In the genomic region with DNA sequence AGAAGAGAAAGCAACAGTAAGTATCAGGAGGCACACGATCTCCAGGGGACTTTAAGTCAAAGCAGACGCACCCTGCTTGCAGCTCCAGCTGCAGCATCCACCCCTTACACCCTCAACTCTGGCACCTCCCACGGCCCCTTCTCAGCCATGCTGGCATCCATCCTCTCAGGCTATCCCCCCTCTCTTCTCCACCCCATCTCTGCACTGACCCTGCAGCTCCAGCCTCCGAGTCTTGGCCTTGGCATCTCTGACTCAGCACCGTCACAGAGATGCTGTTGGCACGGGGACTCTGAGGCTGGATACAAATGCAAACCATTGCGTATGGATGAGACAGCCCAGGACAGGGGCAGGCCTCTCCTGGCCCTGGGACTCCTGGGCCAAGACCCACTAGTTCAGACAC, we compare ENCODE assay signal across 1 cellular context.
TF ChIP-seq lines count a peak whose summit lies in the region.

No MANE protein-coding gene starts in this region.

TF ChIP-seq in H1, 55 proteins besides CTCF, POLR2A, EP300 and RAD21:
- TF ChIP-seq KDM1A (IDR thresholded peaks at IDR 0.05; ENCODE audit: borderline replicate concordance, low read length): no peak
- TF ChIP-seq KDM4A (IDR thresholded peaks at IDR 0.05; ENCODE audit: low read depth, low read length, severe bottlenecking): no peak
- TF ChIP-seq FOSL1 (IDR thresholded peaks at IDR 0.05; ENCODE audit: insufficient read depth, low read depth, low read length): no peak
- TF ChIP-seq RXRA (IDR thresholded peaks at IDR 0.05; ENCODE audit: insufficient read depth, low read depth, low read length): no peak
- no peak for TF ChIP-seq GTF2F1 (IDR thresholded peaks at IDR 0.05; ENCODE audit: borderline replicate concordance, low read depth, low read length)
- TF ChIP-seq, protein P1, sequence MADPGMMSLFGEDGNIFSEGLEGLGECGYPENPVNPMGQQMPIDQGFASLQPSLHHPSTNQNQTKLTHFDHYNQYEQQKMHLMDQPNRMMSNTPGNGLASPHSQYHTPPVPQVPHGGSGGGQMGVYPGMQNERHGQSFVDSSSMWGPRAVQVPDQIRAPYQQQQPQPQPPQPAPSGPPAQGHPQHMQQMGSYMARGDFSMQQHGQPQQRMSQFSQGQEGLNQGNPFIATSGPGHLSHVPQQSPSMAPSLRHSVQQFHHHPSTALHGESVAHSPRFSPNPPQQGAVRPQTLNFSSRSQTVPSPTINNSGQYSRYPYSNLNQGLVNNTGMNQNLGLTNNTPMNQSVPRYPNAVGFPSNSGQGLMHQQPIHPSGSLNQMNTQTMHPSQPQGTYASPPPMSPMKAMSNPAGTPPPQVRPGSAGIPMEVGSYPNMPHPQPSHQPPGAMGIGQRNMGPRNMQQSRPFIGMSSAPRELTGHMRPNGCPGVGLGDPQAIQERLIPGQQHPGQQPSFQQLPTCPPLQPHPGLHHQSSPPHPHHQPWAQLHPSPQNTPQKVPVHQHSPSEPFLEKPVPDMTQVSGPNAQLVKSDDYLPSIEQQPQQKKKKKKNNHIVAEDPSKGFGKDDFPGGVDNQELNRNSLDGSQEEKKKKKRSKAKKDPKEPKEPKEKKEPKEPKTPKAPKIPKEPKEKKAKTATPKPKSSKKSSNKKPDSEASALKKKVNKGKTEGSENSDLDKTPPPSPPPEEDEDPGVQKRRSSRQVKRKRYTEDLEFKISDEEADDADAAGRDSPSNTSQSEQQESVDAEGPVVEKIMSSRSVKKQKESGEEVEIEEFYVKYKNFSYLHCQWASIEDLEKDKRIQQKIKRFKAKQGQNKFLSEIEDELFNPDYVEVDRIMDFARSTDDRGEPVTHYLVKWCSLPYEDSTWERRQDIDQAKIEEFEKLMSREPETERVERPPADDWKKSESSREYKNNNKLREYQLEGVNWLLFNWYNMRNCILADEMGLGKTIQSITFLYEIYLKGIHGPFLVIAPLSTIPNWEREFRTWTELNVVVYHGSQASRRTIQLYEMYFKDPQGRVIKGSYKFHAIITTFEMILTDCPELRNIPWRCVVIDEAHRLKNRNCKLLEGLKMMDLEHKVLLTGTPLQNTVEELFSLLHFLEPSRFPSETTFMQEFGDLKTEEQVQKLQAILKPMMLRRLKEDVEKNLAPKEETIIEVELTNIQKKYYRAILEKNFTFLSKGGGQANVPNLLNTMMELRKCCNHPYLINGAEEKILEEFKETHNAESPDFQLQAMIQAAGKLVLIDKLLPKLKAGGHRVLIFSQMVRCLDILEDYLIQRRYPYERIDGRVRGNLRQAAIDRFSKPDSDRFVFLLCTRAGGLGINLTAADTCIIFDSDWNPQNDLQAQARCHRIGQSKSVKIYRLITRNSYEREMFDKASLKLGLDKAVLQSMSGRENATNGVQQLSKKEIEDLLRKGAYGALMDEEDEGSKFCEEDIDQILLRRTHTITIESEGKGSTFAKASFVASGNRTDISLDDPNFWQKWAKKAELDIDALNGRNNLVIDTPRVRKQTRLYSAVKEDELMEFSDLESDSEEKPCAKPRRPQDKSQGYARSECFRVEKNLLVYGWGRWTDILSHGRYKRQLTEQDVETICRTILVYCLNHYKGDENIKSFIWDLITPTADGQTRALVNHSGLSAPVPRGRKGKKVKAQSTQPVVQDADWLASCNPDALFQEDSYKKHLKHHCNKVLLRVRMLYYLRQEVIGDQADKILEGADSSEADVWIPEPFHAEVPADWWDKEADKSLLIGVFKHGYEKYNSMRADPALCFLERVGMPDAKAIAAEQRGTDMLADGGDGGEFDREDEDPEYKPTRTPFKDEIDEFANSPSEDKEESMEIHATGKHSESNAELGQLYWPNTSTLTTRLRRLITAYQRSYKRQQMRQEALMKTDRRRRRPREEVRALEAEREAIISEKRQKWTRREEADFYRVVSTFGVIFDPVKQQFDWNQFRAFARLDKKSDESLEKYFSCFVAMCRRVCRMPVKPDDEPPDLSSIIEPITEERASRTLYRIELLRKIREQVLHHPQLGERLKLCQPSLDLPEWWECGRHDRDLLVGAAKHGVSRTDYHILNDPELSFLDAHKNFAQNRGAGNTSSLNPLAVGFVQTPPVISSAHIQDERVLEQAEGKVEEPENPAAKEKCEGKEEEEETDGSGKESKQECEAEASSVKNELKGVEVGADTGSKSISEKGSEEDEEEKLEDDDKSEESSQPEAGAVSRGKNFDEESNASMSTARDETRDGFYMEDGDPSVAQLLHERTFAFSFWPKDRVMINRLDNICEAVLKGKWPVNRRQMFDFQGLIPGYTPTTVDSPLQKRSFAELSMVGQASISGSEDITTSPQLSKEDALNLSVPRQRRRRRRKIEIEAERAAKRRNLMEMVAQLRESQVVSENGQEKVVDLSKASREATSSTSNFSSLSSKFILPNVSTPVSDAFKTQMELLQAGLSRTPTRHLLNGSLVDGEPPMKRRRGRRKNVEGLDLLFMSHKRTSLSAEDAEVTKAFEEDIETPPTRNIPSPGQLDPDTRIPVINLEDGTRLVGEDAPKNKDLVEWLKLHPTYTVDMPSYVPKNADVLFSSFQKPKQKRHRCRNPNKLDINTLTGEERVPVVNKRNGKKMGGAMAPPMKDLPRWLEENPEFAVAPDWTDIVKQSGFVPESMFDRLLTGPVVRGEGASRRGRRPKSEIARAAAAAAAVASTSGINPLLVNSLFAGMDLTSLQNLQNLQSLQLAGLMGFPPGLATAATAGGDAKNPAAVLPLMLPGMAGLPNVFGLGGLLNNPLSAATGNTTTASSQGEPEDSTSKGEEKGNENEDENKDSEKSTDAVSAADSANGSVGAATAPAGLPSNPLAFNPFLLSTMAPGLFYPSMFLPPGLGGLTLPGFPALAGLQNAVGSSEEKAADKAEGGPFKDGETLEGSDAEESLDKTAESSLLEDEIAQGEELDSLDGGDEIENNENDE (IDR thresholded peaks at IDR 0.05; ENCODE audit: insufficient replicate concordance, low read length): no peak
- no peak for TF ChIP-seq SUZ12 (IDR thresholded peaks at IDR 0.05; ENCODE audit: low read length)
- no peak for TF ChIP-seq SIN3A (conservative IDR thresholded peaks at IDR 0.05 in 1 of 2, IDR thresholded peaks at IDR 0.05 in 1 of 2; ENCODE audit: low read depth in 1 of 2, low read length in 2 of 2)
- no peak for TF ChIP-seq YY1 (IDR thresholded peaks at IDR 0.05; ENCODE audit: low read depth, low read length)
TF ChIP-seq in H1: peak in this region for 0.
